In genomic region chr15:101455291-101455916, GRCh38 we compare ENCODE assay signal across 1 cellular context.
TF ChIP-seq lines count a peak whose summit lies in the region.

No MANE protein-coding gene starts in this region.

TF ChIP-seq in GM23338, 12 proteins besides CTCF, POLR2A, EP300 and RAD21 (continued from another document):
- no peak for TF ChIP-seq ZNF462 (CRISPR knock-in tag; IDR thresholded peaks at IDR 0.05)
- no peak for TF ChIP-seq ZNF114 (CRISPR knock-in tag; IDR thresholded peaks at IDR 0.05)
- TF ChIP-seq REST (IDR thresholded peaks at IDR 0.05; ENCODE audit: unreplicated experiment) = no peak
- TF ChIP-seq EZH2phosphoT487 (IDR thresholded peaks at IDR 0.05; ENCODE audit: unreplicated experiment) = no peak
- no peak for TF ChIP-seq JUNB (IDR thresholded peaks at IDR 0.05; ENCODE audit: unreplicated experiment)
